ENCODE assay signal across 14 cellular contexts in genomic region chr1:216702170-216702569, GRCh38. TPM values are rescaled to one million over a fixed set of nuclear protein-coding genes. Genes with fewer than 3 reads are reported as not detected.
A peak's percentile ranks its signal among the peaks of the same experiment; 100 is the strongest.
DNase-seq lines count a peak whose midpoint lies in the region; ATAC-seq lines count a peak whose summit lies in the region.
"Had no signal": no experiment of that assay in that cellular context is flagged by ENCODE, and none has a peak within 500 bp of the region (broad histone marks: within the 10 kb centered on the region; RNA-seq: fewer than 3 reads in every experiment).

No MANE protein-coding gene starts in this region.

- no peak overlapping the region for H3K4me3 Mint-ChIP-seq in stimulated activated naive B cell treated with anti-CD40 and anti-IgM and Interleukin-4, amounts not matched to agents 10 μg/mL and 1 μg/mL and 100 μg/mL, for 72 hours

- H3K9me3 Mint-ChIP-seq in stimulated activated naive B cell treated with anti-CD40 and anti-IgM and Interleukin-4, amounts not matched to agents 10 μg/mL and 1 μg/mL and 100 μg/mL, for 72 hours: no peaks in the 10 kb centered on the region

- H3K27ac Mint-ChIP-seq in stimulated activated naive B cell treated with anti-CD40 and anti-IgM and Interleukin-4, amounts not matched to agents 10 μg/mL and 1 μg/mL and 100 μg/mL, for 72 hours: no peak overlapping the region

- DNase-seq in SKM-1 treated with dmso at 0.1 percent for 144 hours (lab: John Stamatoyannopoulos, UW; ENCODE audit: unreplicated experiment) (peak; percentile 45), SKM-1 (lab: John Stamatoyannopoulos, UW; ENCODE audit: unreplicated experiment) (no peak), left lobe of liver (ENCODE audit: low spot score) (no peak), cerebellum (ENCODE audit: low spot score) (no peak)
- no peak for DNase-seq in stimulated activated naive B cell treated with anti-CD40 and anti-IgM and Interleukin-4, amounts not matched to agents 10 μg/mL and 1 μg/mL and 100 μg/mL, for 72 hours
- DNase-seq in activated CD8-positive, alpha-beta memory T cell treated with anti-CD3 and anti-CD28 coated beads for 24 hours: no peak
- DNase-seq: activated CD8-positive, alpha-beta memory T cell treated with anti-CD3 and anti-CD28 coated beads, Interleukin-2, amount 50 U/mL, for 48 hours; dorsolateral prefrontal cortex; foreskin fibroblast; IMR-90; testis had no signal

- no peaks in the 10 kb centered on the region for H3K4me1 Mint-ChIP-seq in stimulated activated naive B cell treated with anti-CD40 and anti-IgM and Interleukin-4, amounts not matched to agents 10 μg/mL and 1 μg/mL and 100 μg/mL, for 72 hours

- no peaks in the 10 kb centered on the region for H3K27me3 Mint-ChIP-seq in stimulated activated naive B cell treated with anti-CD40 and anti-IgM and Interleukin-4, amounts not matched to agents 10 μg/mL and 1 μg/mL and 100 μg/mL, for 72 hours

- no peaks in the 10 kb centered on the region for H3K36me3 Mint-ChIP-seq in stimulated activated naive B cell treated with anti-CD40 and anti-IgM and Interleukin-4, amounts not matched to agents 10 μg/mL and 1 μg/mL and 100 μg/mL, for 72 hours

- peak; percentile 78 for ATAC-seq in HG02798 (IDR thresholded peaks at IDR 0.05; ENCODE audit: poor library complexity, unreplicated experiment)
- peak; percentile 66 for ATAC-seq in HG03571 (IDR thresholded peaks at IDR 0.05; ENCODE audit: unreplicated experiment)
- peak; percentile 61 to 67 for ATAC-seq in stimulated activated naive B cell treated with anti-CD40 and anti-IgM and Interleukin-4, amounts not matched to agents 10 μg/mL and 1 μg/mL and 100 μg/mL, for 72 hours (replicated peaks)
- ATAC-seq in left lobe of liver: no peak
- ATAC-seq: sciatic nerve had no signal

RNA-seq across cellular contexts. Expression of gene ESRRG, which starts 21.1 kb away (rescaled TPM):
- total RNA-seq in left lobe of liver: 1.4 TPM
- 131 TPM for total RNA-seq in cerebellum

Comparison
In these comparisons a context has a peak if more than half of its experiments do, and no peak if none do; other contexts are left out.
1. RNA of gene ESRRG, which starts 21.1 kb away (total RNA-seq): 131 TPM in cerebellum (single experiment); 1.4 TPM in left lobe of liver (single experiment); every median in the first group is over 10 times any median in the second.